Comparison of ENCODE assay signal across 1 cellular context in the genomic region with DNA sequence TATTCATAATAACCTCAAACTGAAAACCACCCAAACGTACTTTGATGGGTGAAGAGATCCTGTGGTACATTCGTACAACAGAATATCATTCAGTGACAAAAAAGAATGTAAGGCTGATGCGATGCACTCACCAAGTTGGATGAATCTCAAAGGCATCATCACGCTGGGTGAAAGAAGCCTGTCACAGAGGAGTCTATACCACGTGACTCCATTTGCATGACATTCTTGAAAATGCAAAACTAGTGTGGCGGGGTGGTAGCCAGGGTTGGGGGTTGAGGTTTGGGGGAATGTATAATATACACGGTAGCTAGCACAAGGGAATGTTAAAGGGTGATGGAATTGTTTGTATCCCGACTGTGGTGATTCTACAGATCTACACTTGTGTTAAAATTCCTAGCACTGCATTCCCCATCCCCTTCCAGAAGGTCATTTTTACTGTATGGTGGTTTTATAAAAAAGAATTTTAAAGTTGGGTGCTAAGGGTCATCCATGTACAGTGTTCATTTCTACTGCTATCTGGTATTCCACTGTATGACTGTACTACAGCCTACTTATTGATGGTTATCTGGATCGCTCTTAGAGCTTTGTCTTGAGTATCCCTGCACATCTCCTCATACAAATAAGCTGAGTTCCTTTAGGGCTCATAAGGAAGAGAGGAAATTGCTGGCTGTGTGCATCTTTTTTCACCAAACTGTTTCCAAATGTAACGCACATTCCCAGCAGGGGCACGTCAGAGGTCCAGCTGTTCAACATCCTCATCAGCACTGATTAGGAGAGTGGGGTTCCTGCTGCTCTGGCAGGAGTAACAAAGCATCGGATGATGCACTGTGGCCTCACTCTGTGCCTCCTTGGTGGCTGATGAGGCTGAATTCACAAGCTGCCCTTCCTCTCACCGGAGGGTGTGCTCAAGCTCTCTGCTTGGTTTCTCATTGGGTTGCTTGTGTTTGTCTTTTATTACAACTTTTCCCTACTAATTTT.
A peak's percentile ranks its signal among the peaks of the same experiment; 100 is the strongest.
TF ChIP-seq lines count a peak whose summit lies in the region.

No MANE protein-coding gene starts in this region.

TF ChIP-seq in K562, 482 proteins besides CTCF, POLR2A, EP300 and RAD21 (continued from another document and continues in another):
- TF ChIP-seq, protein P1, sequence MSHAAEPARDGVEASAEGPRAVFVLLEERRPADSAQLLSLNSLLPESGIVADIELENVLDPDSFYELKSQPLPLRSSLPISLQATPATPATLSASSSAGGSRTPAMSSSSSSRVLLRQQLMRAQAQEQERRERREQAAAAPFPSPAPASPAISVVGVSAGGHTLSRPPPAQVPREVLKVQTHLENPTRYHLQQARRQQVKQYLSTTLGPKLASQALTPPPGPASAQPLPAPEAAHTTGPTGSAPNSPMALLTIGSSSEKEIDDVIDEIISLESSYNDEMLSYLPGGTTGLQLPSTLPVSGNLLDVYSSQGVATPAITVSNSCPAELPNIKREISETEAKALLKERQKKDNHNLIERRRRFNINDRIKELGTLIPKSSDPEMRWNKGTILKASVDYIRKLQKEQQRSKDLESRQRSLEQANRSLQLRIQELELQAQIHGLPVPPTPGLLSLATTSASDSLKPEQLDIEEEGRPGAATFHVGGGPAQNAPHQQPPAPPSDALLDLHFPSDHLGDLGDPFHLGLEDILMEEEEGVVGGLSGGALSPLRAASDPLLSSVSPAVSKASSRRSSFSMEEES (CRISPR knock-in tag; IDR thresholded peaks at IDR 0.05) = peak; percentile 96
- TF ChIP-seq ZNF696 (CRISPR knock-in tag; conservative IDR thresholded peaks at IDR 0.05) (no peak), SLC30A9 (CRISPR knock-in tag; IDR thresholded peaks at IDR 0.05) (no peak), NRF1 (conservative IDR thresholded peaks at IDR 0.05 in 1 of 2, IDR thresholded peaks at IDR 0.05 in 1 of 2) (peak in 1 of 2 experiments; percentile 27; a peak in 2 of 4 replicates), JUN (IDR thresholded peaks at IDR 0.05; ENCODE audit: borderline replicate concordance, low read depth, low read length) (no peak), JUN (CRISPR knock-in tag; IDR thresholded peaks at IDR 0.05; ENCODE audit: borderline replicate concordance) (0 out of 2 replicates have a peak, but pooled peaks have one; percentile 70), ZNF408 (CRISPR knock-in tag; IDR thresholded peaks at IDR 0.05; ENCODE audit: low read depth) (no peak), ZNF445 (CRISPR knock-in tag; IDR thresholded peaks at IDR 0.05; ENCODE audit: low read depth) (no peak), NR3C1 (CRISPR knock-in tag; IDR thresholded peaks at IDR 0.05) (peak; percentile 20; the same call in 1 of the 2 replicates), MXI1 (IDR thresholded peaks at IDR 0.05; ENCODE audit: low read depth, low read length) (no peak), NBN (IDR thresholded peaks at IDR 0.05; ENCODE audit: low read depth) (no peak), ZNF717 (CRISPR knock-in tag; IDR thresholded peaks at IDR 0.05) (no peak), HCFC1 (IDR thresholded peaks at IDR 0.05; ENCODE audit: low read depth, low read length) (no peak), ZNF431 (CRISPR knock-in tag; IDR thresholded peaks at IDR 0.05) (peak; percentile 33; the same call in 1 of the 2 replicates), PYGO2 (tag; IDR thresholded peaks at IDR 0.05) (peak; percentile 38; the same call in 1 of the 2 replicates), ZZZ3 (IDR thresholded peaks at IDR 0.05) (no peak)
- TF ChIP-seq, protein P2, sequence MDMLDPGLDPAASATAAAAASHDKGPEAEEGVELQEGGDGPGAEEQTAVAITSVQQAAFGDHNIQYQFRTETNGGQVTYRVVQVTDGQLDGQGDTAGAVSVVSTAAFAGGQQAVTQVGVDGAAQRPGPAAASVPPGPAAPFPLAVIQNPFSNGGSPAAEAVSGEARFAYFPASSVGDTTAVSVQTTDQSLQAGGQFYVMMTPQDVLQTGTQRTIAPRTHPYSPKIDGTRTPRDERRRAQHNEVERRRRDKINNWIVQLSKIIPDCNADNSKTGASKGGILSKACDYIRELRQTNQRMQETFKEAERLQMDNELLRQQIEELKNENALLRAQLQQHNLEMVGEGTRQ (CRISPR knock-in tag; IDR thresholded peaks at IDR 0.05) = peak; percentile 78
- TF ChIP-seq, protein P3, sequence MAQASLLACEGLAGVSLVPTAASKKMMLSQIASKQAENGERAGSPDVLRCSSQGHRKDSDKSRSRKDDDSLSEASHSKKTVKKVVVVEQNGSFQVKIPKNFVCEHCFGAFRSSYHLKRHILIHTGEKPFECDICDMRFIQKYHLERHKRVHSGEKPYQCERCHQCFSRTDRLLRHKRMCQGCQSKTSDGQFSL (CRISPR knock-in tag; IDR thresholded peaks at IDR 0.05) = 0 out of 2 replicates have a peak, but pooled peaks have one; percentile 27
- TF ChIP-seq, protein P3 (tag; IDR thresholded peaks at IDR 0.05) = no peak
- TF ChIP-seq, protein P4, sequence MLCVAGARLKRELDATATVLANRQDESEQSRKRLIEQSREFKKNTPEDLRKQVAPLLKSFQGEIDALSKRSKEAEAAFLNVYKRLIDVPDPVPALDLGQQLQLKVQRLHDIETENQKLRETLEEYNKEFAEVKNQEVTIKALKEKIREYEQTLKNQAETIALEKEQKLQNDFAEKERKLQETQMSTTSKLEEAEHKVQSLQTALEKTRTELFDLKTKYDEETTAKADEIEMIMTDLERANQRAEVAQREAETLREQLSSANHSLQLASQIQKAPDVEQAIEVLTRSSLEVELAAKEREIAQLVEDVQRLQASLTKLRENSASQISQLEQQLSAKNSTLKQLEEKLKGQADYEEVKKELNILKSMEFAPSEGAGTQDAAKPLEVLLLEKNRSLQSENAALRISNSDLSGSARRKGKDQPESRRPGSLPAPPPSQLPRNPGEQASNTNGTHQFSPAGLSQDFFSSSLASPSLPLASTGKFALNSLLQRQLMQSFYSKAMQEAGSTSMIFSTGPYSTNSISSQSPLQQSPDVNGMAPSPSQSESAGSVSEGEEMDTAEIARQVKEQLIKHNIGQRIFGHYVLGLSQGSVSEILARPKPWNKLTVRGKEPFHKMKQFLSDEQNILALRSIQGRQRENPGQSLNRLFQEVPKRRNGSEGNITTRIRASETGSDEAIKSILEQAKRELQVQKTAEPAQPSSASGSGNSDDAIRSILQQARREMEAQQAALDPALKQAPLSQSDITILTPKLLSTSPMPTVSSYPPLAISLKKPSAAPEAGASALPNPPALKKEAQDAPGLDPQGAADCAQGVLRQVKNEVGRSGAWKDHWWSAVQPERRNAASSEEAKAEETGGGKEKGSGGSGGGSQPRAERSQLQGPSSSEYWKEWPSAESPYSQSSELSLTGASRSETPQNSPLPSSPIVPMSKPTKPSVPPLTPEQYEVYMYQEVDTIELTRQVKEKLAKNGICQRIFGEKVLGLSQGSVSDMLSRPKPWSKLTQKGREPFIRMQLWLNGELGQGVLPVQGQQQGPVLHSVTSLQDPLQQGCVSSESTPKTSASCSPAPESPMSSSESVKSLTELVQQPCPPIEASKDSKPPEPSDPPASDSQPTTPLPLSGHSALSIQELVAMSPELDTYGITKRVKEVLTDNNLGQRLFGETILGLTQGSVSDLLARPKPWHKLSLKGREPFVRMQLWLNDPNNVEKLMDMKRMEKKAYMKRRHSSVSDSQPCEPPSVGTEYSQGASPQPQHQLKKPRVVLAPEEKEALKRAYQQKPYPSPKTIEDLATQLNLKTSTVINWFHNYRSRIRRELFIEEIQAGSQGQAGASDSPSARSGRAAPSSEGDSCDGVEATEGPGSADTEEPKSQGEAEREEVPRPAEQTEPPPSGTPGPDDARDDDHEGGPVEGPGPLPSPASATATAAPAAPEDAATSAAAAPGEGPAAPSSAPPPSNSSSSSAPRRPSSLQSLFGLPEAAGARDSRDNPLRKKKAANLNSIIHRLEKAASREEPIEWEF (CRISPR knock-in tag; IDR thresholded peaks at IDR 0.05) = no peak
- TF ChIP-seq, protein P5, sequence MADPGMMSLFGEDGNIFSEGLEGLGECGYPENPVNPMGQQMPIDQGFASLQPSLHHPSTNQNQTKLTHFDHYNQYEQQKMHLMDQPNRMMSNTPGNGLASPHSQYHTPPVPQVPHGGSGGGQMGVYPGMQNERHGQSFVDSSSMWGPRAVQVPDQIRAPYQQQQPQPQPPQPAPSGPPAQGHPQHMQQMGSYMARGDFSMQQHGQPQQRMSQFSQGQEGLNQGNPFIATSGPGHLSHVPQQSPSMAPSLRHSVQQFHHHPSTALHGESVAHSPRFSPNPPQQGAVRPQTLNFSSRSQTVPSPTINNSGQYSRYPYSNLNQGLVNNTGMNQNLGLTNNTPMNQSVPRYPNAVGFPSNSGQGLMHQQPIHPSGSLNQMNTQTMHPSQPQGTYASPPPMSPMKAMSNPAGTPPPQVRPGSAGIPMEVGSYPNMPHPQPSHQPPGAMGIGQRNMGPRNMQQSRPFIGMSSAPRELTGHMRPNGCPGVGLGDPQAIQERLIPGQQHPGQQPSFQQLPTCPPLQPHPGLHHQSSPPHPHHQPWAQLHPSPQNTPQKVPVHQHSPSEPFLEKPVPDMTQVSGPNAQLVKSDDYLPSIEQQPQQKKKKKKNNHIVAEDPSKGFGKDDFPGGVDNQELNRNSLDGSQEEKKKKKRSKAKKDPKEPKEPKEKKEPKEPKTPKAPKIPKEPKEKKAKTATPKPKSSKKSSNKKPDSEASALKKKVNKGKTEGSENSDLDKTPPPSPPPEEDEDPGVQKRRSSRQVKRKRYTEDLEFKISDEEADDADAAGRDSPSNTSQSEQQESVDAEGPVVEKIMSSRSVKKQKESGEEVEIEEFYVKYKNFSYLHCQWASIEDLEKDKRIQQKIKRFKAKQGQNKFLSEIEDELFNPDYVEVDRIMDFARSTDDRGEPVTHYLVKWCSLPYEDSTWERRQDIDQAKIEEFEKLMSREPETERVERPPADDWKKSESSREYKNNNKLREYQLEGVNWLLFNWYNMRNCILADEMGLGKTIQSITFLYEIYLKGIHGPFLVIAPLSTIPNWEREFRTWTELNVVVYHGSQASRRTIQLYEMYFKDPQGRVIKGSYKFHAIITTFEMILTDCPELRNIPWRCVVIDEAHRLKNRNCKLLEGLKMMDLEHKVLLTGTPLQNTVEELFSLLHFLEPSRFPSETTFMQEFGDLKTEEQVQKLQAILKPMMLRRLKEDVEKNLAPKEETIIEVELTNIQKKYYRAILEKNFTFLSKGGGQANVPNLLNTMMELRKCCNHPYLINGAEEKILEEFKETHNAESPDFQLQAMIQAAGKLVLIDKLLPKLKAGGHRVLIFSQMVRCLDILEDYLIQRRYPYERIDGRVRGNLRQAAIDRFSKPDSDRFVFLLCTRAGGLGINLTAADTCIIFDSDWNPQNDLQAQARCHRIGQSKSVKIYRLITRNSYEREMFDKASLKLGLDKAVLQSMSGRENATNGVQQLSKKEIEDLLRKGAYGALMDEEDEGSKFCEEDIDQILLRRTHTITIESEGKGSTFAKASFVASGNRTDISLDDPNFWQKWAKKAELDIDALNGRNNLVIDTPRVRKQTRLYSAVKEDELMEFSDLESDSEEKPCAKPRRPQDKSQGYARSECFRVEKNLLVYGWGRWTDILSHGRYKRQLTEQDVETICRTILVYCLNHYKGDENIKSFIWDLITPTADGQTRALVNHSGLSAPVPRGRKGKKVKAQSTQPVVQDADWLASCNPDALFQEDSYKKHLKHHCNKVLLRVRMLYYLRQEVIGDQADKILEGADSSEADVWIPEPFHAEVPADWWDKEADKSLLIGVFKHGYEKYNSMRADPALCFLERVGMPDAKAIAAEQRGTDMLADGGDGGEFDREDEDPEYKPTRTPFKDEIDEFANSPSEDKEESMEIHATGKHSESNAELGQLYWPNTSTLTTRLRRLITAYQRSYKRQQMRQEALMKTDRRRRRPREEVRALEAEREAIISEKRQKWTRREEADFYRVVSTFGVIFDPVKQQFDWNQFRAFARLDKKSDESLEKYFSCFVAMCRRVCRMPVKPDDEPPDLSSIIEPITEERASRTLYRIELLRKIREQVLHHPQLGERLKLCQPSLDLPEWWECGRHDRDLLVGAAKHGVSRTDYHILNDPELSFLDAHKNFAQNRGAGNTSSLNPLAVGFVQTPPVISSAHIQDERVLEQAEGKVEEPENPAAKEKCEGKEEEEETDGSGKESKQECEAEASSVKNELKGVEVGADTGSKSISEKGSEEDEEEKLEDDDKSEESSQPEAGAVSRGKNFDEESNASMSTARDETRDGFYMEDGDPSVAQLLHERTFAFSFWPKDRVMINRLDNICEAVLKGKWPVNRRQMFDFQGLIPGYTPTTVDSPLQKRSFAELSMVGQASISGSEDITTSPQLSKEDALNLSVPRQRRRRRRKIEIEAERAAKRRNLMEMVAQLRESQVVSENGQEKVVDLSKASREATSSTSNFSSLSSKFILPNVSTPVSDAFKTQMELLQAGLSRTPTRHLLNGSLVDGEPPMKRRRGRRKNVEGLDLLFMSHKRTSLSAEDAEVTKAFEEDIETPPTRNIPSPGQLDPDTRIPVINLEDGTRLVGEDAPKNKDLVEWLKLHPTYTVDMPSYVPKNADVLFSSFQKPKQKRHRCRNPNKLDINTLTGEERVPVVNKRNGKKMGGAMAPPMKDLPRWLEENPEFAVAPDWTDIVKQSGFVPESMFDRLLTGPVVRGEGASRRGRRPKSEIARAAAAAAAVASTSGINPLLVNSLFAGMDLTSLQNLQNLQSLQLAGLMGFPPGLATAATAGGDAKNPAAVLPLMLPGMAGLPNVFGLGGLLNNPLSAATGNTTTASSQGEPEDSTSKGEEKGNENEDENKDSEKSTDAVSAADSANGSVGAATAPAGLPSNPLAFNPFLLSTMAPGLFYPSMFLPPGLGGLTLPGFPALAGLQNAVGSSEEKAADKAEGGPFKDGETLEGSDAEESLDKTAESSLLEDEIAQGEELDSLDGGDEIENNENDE (IDR thresholded peaks at IDR 0.05; ENCODE audit: low read depth, low read length) = peak; percentile 51
- TF ChIP-seq, protein P6, sequence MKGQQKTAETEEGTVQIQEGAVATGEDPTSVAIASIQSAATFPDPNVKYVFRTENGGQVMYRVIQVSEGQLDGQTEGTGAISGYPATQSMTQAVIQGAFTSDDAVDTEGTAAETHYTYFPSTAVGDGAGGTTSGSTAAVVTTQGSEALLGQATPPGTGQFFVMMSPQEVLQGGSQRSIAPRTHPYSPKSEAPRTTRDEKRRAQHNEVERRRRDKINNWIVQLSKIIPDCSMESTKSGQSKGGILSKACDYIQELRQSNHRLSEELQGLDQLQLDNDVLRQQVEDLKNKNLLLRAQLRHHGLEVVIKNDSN (CRISPR knock-in tag; IDR thresholded peaks at IDR 0.05) = peak; percentile 90
- TF ChIP-seq, protein P7, sequence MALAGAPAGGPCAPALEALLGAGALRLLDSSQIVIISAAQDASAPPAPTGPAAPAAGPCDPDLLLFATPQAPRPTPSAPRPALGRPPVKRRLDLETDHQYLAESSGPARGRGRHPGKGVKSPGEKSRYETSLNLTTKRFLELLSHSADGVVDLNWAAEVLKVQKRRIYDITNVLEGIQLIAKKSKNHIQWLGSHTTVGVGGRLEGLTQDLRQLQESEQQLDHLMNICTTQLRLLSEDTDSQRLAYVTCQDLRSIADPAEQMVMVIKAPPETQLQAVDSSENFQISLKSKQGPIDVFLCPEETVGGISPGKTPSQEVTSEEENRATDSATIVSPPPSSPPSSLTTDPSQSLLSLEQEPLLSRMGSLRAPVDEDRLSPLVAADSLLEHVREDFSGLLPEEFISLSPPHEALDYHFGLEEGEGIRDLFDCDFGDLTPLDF (CRISPR knock-in tag; IDR thresholded peaks at IDR 0.05) = no peak
